Comparison of ENCODE assay signal across 29 cellular contexts in the genomic region with DNA sequence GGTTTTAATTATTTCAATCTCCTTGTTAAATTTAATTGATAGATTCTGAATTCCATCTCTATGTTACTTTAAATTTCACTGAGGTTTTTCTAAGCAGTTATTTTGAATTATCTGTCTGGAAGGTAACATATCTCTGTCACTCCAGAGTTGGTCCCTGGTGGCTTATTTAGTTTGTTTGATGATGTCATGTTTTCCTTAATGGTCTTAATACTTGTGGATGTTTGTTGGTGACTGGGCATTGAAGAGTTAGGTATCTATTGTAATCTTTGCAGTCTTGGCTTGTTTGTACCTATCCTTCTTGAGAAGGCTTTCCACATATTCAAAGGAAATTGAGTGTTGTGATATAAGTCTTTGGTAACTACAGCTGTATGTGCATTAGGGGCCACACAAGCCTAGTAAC.
A peak's percentile ranks its signal among the peaks of the same experiment; 100 is the strongest.
DNase-seq lines count a peak whose midpoint lies in the region; ATAC-seq, FAIRE-seq and TF ChIP-seq lines count a peak whose summit lies in the region.
"Had no signal": no experiment of that assay in that cellular context is flagged by ENCODE, and none has a peak within 500 bp of the region (broad histone marks: within the 10 kb centered on the region; RNA-seq: fewer than 3 reads in every experiment).

No MANE protein-coding gene starts in this region.

- DNase-seq in HepG2 (ENCODE audit: low spot score) (no peak), right lobe of liver (no peak)
- DNase-seq: 8988T; ACHN; AML-193; BE2C; C1 segment of cervical spinal cord; Caco-2; Calu3; CD4-positive, alpha-beta memory T cell; CD4-positive, alpha-beta T cell; CD4-positive, CD25-positive, alpha-beta regulatory T cell; CD8-positive, alpha-beta memory T cell; CD8-positive, alpha-beta T cell; COR-L47; DMS 273 treated with DMSO at 0.1 percent for 48 hours; DMS153; DMS53; DMS79; DMS79 treated with DMSO at 0.1 percent for 48 hours; DND-41; EL had no signal

- in situ Hi-C loops in HepG2 (cut with HindIII; ENCODE audit: extremely low pct_ligation_motif_present, low pct_unique_long_range_greater_than_20kb) = no loop called here

- no peaks in the 10 kb centered on the region for H3K4me1 ChIP-seq in HepG2 (ENCODE audit: insufficient read depth, low read length)
- no peaks in the 10 kb centered on the region for H3K4me1 ChIP-seq in right lobe of liver
- H3K4me1 ChIP-seq: A549; BE2C; BLaER1; BLaER1 treated with 17β-estradiol and CSF1 and Interleukin-3, amounts not matched to agents 10 nM and 100 nM; Caco-2 had no signal

- H3K9me3 ChIP-seq in HepG2 (ENCODE audit: low read length) (peaks cover 82% of the 10 kb centered on the region), right lobe of liver (no peaks in the 10 kb centered on the region)
- H3K9me3 ChIP-seq: A549; BE2C; BLaER1; BLaER1 treated with 17β-estradiol and CSF1 and Interleukin-3, amounts not matched to agents 10 nM and 100 nM; Caco-2 had no signal

- no peak for TF ChIP-seq EP300 in HepG2 (IDR thresholded peaks at IDR 0.05; ENCODE audit: low read depth in 2 of 2, low read length in 2 of 2)
- TF ChIP-seq EP300 in HepG2 (CRISPR knock-in tag; IDR thresholded peaks at IDR 0.05; ENCODE audit: borderline replicate concordance) = no peak

- TF ChIP-seq CTCF in HepG2 (CRISPR knock-in tag; IDR thresholded peaks at IDR 0.05) (no peak), right lobe of liver (IDR thresholded peaks at IDR 0.05) (no peak)

- BruUV-seq in HepG2 (replicated peaks; lab: Mats Ljungman, UMichigan) = no TSS peak

- H2AFZ ChIP-seq in HepG2 (ENCODE audit: low read length) = no peak overlapping the region

- no peaks in the 10 kb centered on the region for H3K79me2 ChIP-seq in HepG2 (ENCODE audit: insufficient read depth, low read length)

- no peak for TF ChIP-seq RAD21 in HepG2 (CRISPR knock-in tag; IDR thresholded peaks at IDR 0.05)

- TF ChIP-seq POLR2A in HepG2 (IDR thresholded peaks at IDR 0.05; ENCODE audit: insufficient read depth in 1 of 2, low read depth in 2 of 2, low read length in 2 of 2) (no peak), right lobe of liver (IDR thresholded peaks at IDR 0.05) (no peak)

- FAIRE-seq in HepG2 (lab: Jason Lieb, UNC) = no peak
- FAIRE-seq: A204.1, A549, D721Med had no signal

- no peak overlapping the region for H3K9ac ChIP-seq in HepG2 (ENCODE audit: insufficient read depth, low read depth, low read length)
- H3K9ac ChIP-seq: BLaER1; BLaER1 treated with 17β-estradiol and CSF1 and Interleukin-3, amounts not matched to agents 10 nM and 100 nM had no signal

- H3K4me3 ChIP-seq in HepG2 (replicated peaks in 1 of 3; ENCODE audit: insufficient read depth in 1 of 3, low read depth in 2 of 3, low read length in 3 of 3) (no peak overlapping the region), right lobe of liver (no peak overlapping the region)
- H3K4me3 ChIP-seq: A549; BLaER1; BLaER1 treated with 17β-estradiol and CSF1 and Interleukin-3, amounts not matched to agents 10 nM and 100 nM had no signal

- H3K27ac ChIP-seq in HepG2 (ENCODE audit: extremely low read length, insufficient read depth, low read length) = no peak overlapping the region
- H3K27ac ChIP-seq in right lobe of liver = no peak overlapping the region
- H3K27ac ChIP-seq: 22Rv1; A549; BLaER1; BLaER1 treated with 17β-estradiol and CSF1 and Interleukin-3, amounts not matched to agents 10 nM and 100 nM; C4-2B had no signal

- no peaks in the 10 kb centered on the region for H3K36me3 ChIP-seq in HepG2 (replicated peaks in 1 of 2; ENCODE audit: control insufficient read depth in 1 of 2, insufficient read depth in 2 of 2, low read length in 2 of 2)
- H3K36me3 ChIP-seq in right lobe of liver = no peaks in the 10 kb centered on the region
- H3K36me3 ChIP-seq: BE2C; BLaER1; BLaER1 treated with 17β-estradiol and CSF1 and Interleukin-3, amounts not matched to agents 10 nM and 100 nM had no signal

- no peak overlapping the region for H3K4me2 ChIP-seq in HepG2 (ENCODE audit: low read depth, low read length)
- H3K4me2 ChIP-seq: A549; BLaER1; BLaER1 treated with 17β-estradiol and CSF1 and Interleukin-3, amounts not matched to agents 10 nM and 100 nM had no signal

- intact Hi-C loops in HepG2 (cut with micrococcal nuclease; ENCODE audit: unreplicated experiment) = no loop called here
- intact Hi-C loops in right lobe of liver (cut with DNase I) = no loop called here

- H3K27me3 ChIP-seq in HepG2 (ENCODE audit: control insufficient read depth in 1 of 2, insufficient read depth in 2 of 2, low read length in 2 of 2) (no peaks in the 10 kb centered on the region), right lobe of liver (no peaks in the 10 kb centered on the region)
- H3K27me3 ChIP-seq: BE2C; BLaER1; BLaER1 treated with 17β-estradiol and CSF1 and Interleukin-3, amounts not matched to agents 10 nM and 100 nM had no signal

- CTCF ChIA-PET in HepG2 (lab: Yijun Ruan, JAX; ENCODE audit: low intra/inter-chr PET ratio, low total read pairs) = no interaction called here

- no peaks in the 10 kb centered on the region for H4K20me1 ChIP-seq in HepG2 (ENCODE audit: insufficient read depth, low read length)
- H4K20me1 ChIP-seq: BLaER1; BLaER1 treated with 17β-estradiol and CSF1 and Interleukin-3, amounts not matched to agents 10 nM and 100 nM had no signal

- POLR2A ChIA-PET in HepG2 (lab: Yijun Ruan, JAX) = no interaction called here

- ATAC-seq in HepG2 (no peak), right lobe of liver (no peak)
- ATAC-seq: A549; CD8-positive, alpha-beta T cell had no signal

TF ChIP-seq in HepG2, 621 proteins besides CTCF, POLR2A, EP300 and RAD21:
- TF ChIP-seq NFRKB (IDR thresholded peaks at IDR 0.05) (no peak), RFX1 (IDR thresholded peaks at IDR 0.05) (no peak), CREB1 (IDR thresholded peaks at IDR 0.05) (peak; percentile 58), CREB1 (CRISPR knock-in tag; IDR thresholded peaks at IDR 0.05) (no peak), ATF7 (IDR thresholded peaks at IDR 0.05) (peak; percentile 88), ATF7 (CRISPR knock-in tag; IDR thresholded peaks at IDR 0.05) (no peak), FOXA1 (IDR thresholded peaks at IDR 0.05) (no peak), FOXA1 (CRISPR knock-in tag; IDR thresholded peaks at IDR 0.05) (no peak), RNF2 (conservative IDR thresholded peaks at IDR 0.05; ENCODE audit: low read depth) (no peak), ZNF546 (CRISPR knock-in tag; conservative IDR thresholded peaks at IDR 0.05) (no peak)
